In the genomic region with DNA sequence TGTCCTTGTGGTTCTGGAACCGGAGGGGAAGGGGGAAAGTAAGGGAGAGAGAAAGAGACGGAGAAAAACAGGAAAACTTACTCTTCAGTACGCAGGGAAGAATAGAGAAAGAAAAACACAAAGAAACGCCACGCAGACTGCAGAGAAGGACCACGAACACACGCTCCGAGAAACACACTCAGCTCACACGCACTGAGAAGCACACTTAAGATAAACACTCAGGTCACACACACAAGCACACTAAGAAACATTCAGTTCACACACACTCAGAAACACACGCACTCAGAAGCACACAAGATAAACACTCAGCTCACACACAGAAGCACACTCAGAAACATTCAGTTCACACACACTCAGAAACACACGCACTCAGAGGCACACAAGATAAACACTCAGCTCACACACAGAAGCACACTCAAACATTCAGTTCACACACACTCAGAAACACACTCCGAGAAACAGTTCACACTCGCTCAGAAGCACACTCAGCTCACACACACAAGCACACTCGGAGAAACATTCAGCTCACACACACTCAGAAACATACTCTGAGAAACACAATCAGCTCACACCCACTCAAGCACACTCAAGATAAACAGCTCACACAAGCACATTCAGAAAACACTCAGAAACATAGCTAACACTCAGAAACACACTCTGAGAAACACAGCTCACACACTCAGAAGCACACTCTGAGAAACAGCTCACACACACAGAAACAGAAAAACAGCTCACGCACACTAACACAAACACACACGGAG, we compare ENCODE assay signal across 1 cellular context.
TF ChIP-seq lines count a peak whose summit lies in the region.

No MANE protein-coding gene starts in this region.

TF ChIP-seq in HEK293, 187 proteins besides CTCF, POLR2A, EP300 and RAD21 (continued from another document):
- TF ChIP-seq ZNF335 (tag by site-specific recombination; conservative IDR thresholded peaks at IDR 0.05) (peak; percentile 37), ZNF350 (tag by site-specific recombination; IDR thresholded peaks at IDR 0.05) (no peak), ZBTB20 (tag by site-specific recombination; IDR thresholded peaks at IDR 0.05) (peak; percentile 81), ZNF626 (tag by site-specific recombination; IDR thresholded peaks at IDR 0.05) (no peak), ZNF140 (tag by site-specific recombination; IDR thresholded peaks at IDR 0.05) (no peak), SALL2 (tag by site-specific recombination; IDR thresholded peaks at IDR 0.05; ENCODE audit: borderline replicate concordance) (no peak), TRIM28 (IDR thresholded peaks at IDR 0.05; ENCODE audit: borderline replicate concordance, low read length) (0 out of 2 replicates have a peak, but pooled peaks have one; percentile 59), ZNF23 (tag by site-specific recombination; IDR thresholded peaks at IDR 0.05; ENCODE audit: borderline replicate concordance) (no peak), SCRT2 (tag by site-specific recombination; IDR thresholded peaks at IDR 0.05) (no peak), GFI1B (tag by site-specific recombination; IDR thresholded peaks at IDR 0.05) (0 out of 2 replicates have a peak, but pooled peaks have one; percentile 14), ZBTB48 (tag by site-specific recombination; IDR thresholded peaks at IDR 0.05) (0 out of 2 replicates have a peak, but pooled peaks have one; percentile 14), ZNF843 (tag by site-specific recombination; IDR thresholded peaks at IDR 0.05) (0 out of 2 replicates have a peak, but pooled peaks have one; percentile 14), ZNF184 (tag by site-specific recombination; IDR thresholded peaks at IDR 0.05) (no peak), ZNF514 (tag by site-specific recombination; IDR thresholded peaks at IDR 0.05) (no peak), ZNF600 (tag by site-specific recombination; IDR thresholded peaks at IDR 0.05) (0 out of 2 replicates have a peak, but pooled peaks have one; percentile 36)
- TF ChIP-seq, protein P1, sequence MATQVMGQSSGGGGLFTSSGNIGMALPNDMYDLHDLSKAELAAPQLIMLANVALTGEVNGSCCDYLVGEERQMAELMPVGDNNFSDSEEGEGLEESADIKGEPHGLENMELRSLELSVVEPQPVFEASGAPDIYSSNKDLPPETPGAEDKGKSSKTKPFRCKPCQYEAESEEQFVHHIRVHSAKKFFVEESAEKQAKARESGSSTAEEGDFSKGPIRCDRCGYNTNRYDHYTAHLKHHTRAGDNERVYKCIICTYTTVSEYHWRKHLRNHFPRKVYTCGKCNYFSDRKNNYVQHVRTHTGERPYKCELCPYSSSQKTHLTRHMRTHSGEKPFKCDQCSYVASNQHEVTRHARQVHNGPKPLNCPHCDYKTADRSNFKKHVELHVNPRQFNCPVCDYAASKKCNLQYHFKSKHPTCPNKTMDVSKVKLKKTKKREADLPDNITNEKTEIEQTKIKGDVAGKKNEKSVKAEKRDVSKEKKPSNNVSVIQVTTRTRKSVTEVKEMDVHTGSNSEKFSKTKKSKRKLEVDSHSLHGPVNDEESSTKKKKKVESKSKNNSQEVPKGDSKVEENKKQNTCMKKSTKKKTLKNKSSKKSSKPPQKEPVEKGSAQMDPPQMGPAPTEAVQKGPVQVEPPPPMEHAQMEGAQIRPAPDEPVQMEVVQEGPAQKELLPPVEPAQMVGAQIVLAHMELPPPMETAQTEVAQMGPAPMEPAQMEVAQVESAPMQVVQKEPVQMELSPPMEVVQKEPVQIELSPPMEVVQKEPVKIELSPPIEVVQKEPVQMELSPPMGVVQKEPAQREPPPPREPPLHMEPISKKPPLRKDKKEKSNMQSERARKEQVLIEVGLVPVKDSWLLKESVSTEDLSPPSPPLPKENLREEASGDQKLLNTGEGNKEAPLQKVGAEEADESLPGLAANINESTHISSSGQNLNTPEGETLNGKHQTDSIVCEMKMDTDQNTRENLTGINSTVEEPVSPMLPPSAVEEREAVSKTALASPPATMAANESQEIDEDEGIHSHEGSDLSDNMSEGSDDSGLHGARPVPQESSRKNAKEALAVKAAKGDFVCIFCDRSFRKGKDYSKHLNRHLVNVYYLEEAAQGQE (tag by site-specific recombination; IDR thresholded peaks at IDR 0.05), result 0 out of 2 replicates have a peak, but pooled peaks have one; percentile 9
- TF ChIP-seq, protein P2, sequence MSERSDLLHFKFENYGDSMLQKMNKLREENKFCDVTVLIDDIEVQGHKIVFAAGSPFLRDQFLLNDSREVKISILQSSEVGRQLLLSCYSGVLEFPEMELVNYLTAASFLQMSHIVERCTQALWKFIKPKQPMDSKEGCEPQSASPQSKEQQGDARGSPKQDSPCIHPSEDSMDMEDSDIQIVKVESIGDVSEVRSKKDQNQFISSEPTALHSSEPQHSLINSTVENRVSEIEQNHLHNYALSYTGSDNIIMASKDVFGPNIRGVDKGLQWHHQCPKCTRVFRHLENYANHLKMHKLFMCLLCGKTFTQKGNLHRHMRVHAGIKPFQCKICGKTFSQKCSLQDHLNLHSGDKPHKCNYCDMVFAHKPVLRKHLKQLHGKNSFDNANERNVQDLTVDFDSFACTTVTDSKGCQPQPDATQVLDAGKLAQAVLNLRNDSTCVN (tag by site-specific recombination; optimal IDR thresholded peaks at IDR 0.05), result peak; percentile 28
- TF ChIP-seq, protein P3, sequence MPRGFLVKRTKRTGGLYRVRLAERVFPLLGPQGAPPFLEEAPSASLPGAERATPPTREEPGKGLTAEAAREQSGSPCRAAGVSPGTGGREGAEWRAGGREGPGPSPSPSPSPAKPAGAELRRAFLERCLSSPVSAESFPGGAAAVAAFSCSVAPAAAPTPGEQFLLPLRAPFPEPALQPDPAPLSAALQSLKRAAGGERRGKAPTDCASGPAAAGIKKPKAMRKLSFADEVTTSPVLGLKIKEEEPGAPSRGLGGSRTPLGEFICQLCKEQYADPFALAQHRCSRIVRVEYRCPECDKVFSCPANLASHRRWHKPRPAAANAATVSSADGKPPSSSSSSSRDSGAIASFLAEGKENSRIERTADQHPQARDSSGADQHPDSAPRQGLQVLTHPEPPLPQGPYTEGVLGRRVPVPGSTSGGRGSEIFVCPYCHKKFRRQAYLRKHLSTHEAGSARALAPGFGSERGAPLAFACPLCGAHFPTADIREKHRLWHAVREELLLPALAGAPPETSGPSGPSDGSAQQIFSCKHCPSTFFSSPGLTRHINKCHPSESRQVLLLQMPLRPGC (tag by site-specific recombination; IDR thresholded peaks at IDR 0.05), result peak; percentile 15; the same call in 1 of the 2 replicates
- TF ChIP-seq, protein P4, sequence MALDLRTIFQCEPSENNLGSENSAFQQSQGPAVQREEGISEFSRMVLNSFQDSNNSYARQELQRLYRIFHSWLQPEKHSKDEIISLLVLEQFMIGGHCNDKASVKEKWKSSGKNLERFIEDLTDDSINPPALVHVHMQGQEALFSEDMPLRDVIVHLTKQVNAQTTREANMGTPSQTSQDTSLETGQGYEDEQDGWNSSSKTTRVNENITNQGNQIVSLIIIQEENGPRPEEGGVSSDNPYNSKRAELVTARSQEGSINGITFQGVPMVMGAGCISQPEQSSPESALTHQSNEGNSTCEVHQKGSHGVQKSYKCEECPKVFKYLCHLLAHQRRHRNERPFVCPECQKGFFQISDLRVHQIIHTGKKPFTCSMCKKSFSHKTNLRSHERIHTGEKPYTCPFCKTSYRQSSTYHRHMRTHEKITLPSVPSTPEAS (tag by site-specific recombination; IDR thresholded peaks at IDR 0.05), result peak; percentile 93
- TF ChIP-seq, protein P5, sequence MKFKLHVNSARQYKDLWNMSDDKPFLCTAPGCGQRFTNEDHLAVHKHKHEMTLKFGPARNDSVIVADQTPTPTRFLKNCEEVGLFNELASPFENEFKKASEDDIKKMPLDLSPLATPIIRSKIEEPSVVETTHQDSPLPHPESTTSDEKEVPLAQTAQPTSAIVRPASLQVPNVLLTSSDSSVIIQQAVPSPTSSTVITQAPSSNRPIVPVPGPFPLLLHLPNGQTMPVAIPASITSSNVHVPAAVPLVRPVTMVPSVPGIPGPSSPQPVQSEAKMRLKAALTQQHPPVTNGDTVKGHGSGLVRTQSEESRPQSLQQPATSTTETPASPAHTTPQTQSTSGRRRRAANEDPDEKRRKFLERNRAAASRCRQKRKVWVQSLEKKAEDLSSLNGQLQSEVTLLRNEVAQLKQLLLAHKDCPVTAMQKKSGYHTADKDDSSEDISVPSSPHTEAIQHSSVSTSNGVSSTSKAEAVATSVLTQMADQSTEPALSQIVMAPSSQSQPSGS (tag by site-specific recombination; IDR thresholded peaks at IDR 0.05; ENCODE audit: low read depth), result no peak
